Comparison of ENCODE assay signal across 20 cellular contexts in the genomic region with DNA sequence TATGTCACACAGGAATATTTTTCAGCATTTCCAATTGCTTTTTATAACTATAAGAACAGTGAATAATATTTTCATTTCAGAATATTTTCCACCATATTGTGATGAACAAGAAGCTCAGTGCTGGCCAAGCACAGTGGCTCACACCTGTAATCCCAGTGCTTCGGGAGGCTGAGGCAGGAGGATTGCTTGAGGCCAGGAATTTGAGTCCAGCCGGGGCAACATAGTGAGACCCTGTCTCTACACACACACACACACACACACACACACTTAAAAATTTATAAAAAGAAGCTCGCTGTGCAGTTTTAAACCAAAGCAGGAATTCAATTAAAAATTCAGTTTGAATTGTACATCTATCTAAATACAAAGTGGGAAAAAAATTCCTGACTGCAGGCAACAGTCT. TPM values are rescaled to one million over a fixed set of nuclear protein-coding genes. Genes with fewer than 3 reads are reported as not detected.
DNase-seq lines count a peak whose midpoint lies in the region; ATAC-seq and TF ChIP-seq lines count a peak whose summit lies in the region.
"Had no signal": no experiment of that assay in that cellular context is flagged by ENCODE, and none has a peak within 500 bp of the region (broad histone marks: within the 10 kb centered on the region; RNA-seq: fewer than 3 reads in every experiment).

No MANE protein-coding gene starts in this region.

- H3K79me2 ChIP-seq in smooth muscle cell (ENCODE audit: low read depth) = no peaks in the 10 kb centered on the region

- no peak overlapping the region for H3K4me3 Mint-ChIP-seq in activated naive CD4-positive, alpha-beta T cell treated with anti-CD3 and anti-CD28 coated beads for 36 hours
- H3K4me3 Mint-ChIP-seq in dendritic cell treated with granulocyte-macrophage colony-stimulating factor and Interleukin-4, amounts not matched to agents 40 ng/mL and 50 ng/mL, for 4 days = no peak overlapping the region
- H3K4me3 Mint-ChIP-seq in nephron = peak overlapping the region in 2 of 3 experiments; percentile 24 to 67

- H3K27me3 Mint-ChIP-seq in activated naive CD4-positive, alpha-beta T cell treated with anti-CD3 and anti-CD28 coated beads for 36 hours (ENCODE audit: low read depth) = peaks cover 26% of the 10 kb centered on the region
- peaks cover 38% of the 10 kb centered on the region for H3K27me3 Mint-ChIP-seq in dendritic cell treated with granulocyte-macrophage colony-stimulating factor and Interleukin-4, amounts not matched to agents 40 ng/mL and 50 ng/mL, for 4 days
- peaks cover 84% of the 10 kb centered on the region for H3K27me3 Mint-ChIP-seq in nephron (ENCODE audit: low read depth)

- H3K36me3 Mint-ChIP-seq in activated naive CD4-positive, alpha-beta T cell treated with anti-CD3 and anti-CD28 coated beads for 36 hours (ENCODE audit: low read depth) = no peaks in the 10 kb centered on the region
- H3K36me3 Mint-ChIP-seq in activated naive CD4-positive, alpha-beta T cell treated with anti-CD3 and anti-CD28 coated beads, Interleukin-2, amount 50 U/mL, for 72 hours = peaks cover 5 to 8% of the 10 kb centered on the region in 2 donors
- peaks cover 10% of the 10 kb centered on the region for H3K36me3 Mint-ChIP-seq in dendritic cell treated with granulocyte-macrophage colony-stimulating factor and Interleukin-4, amounts not matched to agents 40 ng/mL and 50 ng/mL, for 4 days (ENCODE audit: low read depth)
- H3K36me3 Mint-ChIP-seq in nephron (ENCODE audit: low read depth) = no peaks in the 10 kb centered on the region

- TF ChIP-seq CTCF in nephron (IDR thresholded peaks at IDR 0.05; ENCODE audit: unreplicated experiment in 3 of 3) (no peak), smooth muscle cell (IDR thresholded peaks at IDR 0.05; ENCODE audit: borderline replicate concordance, insufficient read depth, poor library complexity, severe bottlenecking) (no peak)

- intact Hi-C loops in activated naive CD4-positive, alpha-beta T cell treated with anti-CD3 and anti-CD28 coated beads for 36 hours (cut with micrococcal nuclease) = loop anchor here (5.0 to 10.0 kb wide), 2 partner anchors 520 to 558 kb away; a partner anchor contains a TSS
- intact Hi-C loops in dendritic cell treated with granulocyte-macrophage colony-stimulating factor and Interleukin-4, amounts not matched to agents 40 ng/mL and 50 ng/mL, for 4 days (cut with micrococcal nuclease) = loop anchor here (5.0 kb wide), 1 partner anchor 153 kb away; a partner anchor contains a TSS

- H3K9ac ChIP-seq in SK-N-MC (ENCODE audit: insufficient read length) (no peak overlapping the region), smooth muscle cell (ENCODE audit: low read depth) (no peak overlapping the region)

- H3K27ac Mint-ChIP-seq in activated naive CD4-positive, alpha-beta T cell treated with anti-CD3 and anti-CD28 coated beads for 36 hours = peak overlapping the region; percentile 31
- no peak overlapping the region for H3K27ac Mint-ChIP-seq in activated naive CD4-positive, alpha-beta T cell treated with anti-CD3 and anti-CD28 coated beads, Interleukin-2, amount 50 U/mL, for 72 hours
- H3K27ac Mint-ChIP-seq in dendritic cell treated with granulocyte-macrophage colony-stimulating factor and Interleukin-4, amounts not matched to agents 40 ng/mL and 50 ng/mL, for 4 days = peak overlapping the region; percentile 87
- no peak overlapping the region for H3K27ac Mint-ChIP-seq in nephron

- H3K9me3 Mint-ChIP-seq in activated naive CD4-positive, alpha-beta T cell treated with anti-CD3 and anti-CD28 coated beads for 36 hours = no peaks in the 10 kb centered on the region
- H3K9me3 Mint-ChIP-seq in activated naive CD4-positive, alpha-beta T cell treated with anti-CD3 and anti-CD28 coated beads, Interleukin-2, amount 50 U/mL, for 72 hours = no peaks in the 10 kb centered on the region
- H3K9me3 Mint-ChIP-seq in dendritic cell treated with granulocyte-macrophage colony-stimulating factor and Interleukin-4, amounts not matched to agents 40 ng/mL and 50 ng/mL, for 4 days = no peaks in the 10 kb centered on the region
- H3K9me3 Mint-ChIP-seq in nephron = no peaks in the 10 kb centered on the region

- H3K27me3 ChIP-seq in smooth muscle cell (ENCODE audit: low read depth) = peaks cover 58% of the 10 kb centered on the region

- H2AFZ ChIP-seq in smooth muscle cell (ENCODE audit: low read depth) = no peak overlapping the region

- H3K4me1 Mint-ChIP-seq in activated naive CD4-positive, alpha-beta T cell treated with anti-CD3 and anti-CD28 coated beads for 36 hours (ENCODE audit: low read depth) = peaks cover 66% of the 10 kb centered on the region
- H3K4me1 Mint-ChIP-seq in dendritic cell treated with granulocyte-macrophage colony-stimulating factor and Interleukin-4, amounts not matched to agents 40 ng/mL and 50 ng/mL, for 4 days (ENCODE audit: low read depth) = peaks cover 74% of the 10 kb centered on the region
- peaks cover 39% of the 10 kb centered on the region for H3K4me1 Mint-ChIP-seq in nephron

- peaks cover 4% of the 10 kb centered on the region for H3F3A ChIP-seq in smooth muscle cell (ENCODE audit: low read depth)

- H4K20me1 ChIP-seq in smooth muscle cell (ENCODE audit: low read depth) = no peaks in the 10 kb centered on the region

- H3K4me2 ChIP-seq in smooth muscle cell = no peak overlapping the region

- H3K4me3 ChIP-seq in SK-N-MC = peak overlapping the region; percentile 31; the same call in 1 of the 2 replicates
- no peak overlapping the region for H3K4me3 ChIP-seq in smooth muscle cell
- H3K4me3 ChIP-seq: GM12878, HAP-1 had no signal

- no peak for DNase-seq in activated naive CD4-positive, alpha-beta T cell treated with anti-CD3 and anti-CD28 coated beads for 36 hours
- DNase-seq in activated naive CD4-positive, alpha-beta T cell treated with anti-CD3 and anti-CD28 coated beads, Interleukin-2, amount 50 U/mL, for 72 hours (ENCODE audit: low spot score in 2 of 2) = no peak
- DNase-seq in SK-N-MC (ENCODE audit: low read depth, low spot score) = no peak
- no peak for DNase-seq in smooth muscle cell (lab: John Stamatoyannopoulos, UW; ENCODE audit: unreplicated experiment)
- DNase-seq: DMS79, KBM-7, NCI-H1092 treated with DMSO at 0.1 percent for 48 hours, NCI-H1694, NCI-H2107, NCI-H226, NCI-H69 had no signal

- no peaks in the 10 kb centered on the region for H3K36me3 ChIP-seq in SK-N-MC (ENCODE audit: insufficient read depth, low read length)
- H3K36me3 ChIP-seq in smooth muscle cell (ENCODE audit: low read depth) = no peaks in the 10 kb centered on the region
- H3K36me3 ChIP-seq: HAP-1 had no signal

- peaks cover 14% of the 10 kb centered on the region for H3K4me1 ChIP-seq in smooth muscle cell (ENCODE audit: low read depth)

- no peak for ATAC-seq in activated naive CD4-positive, alpha-beta T cell treated with anti-CD3 and anti-CD28 coated beads, Interleukin-2, amount 50 U/mL, for 72 hours
- ATAC-seq in GM19328 (IDR thresholded peaks at IDR 0.05; ENCODE audit: unreplicated experiment) (no peak), HG02970 (IDR thresholded peaks at IDR 0.05; ENCODE audit: low FRiP score, unreplicated experiment) (no peak)
- ATAC-seq: GM12878 had no signal

- peak overlapping the region; percentile 88 for H3K27ac ChIP-seq in SK-N-MC
- H3K27ac ChIP-seq in smooth muscle cell (ENCODE audit: low read depth) = no peak overlapping the region
- H3K27ac ChIP-seq: C4-2B, HL-60 had no signal

- no peaks in the 10 kb centered on the region for H3K9me3 ChIP-seq in SK-N-MC (ENCODE audit: low read depth, low read length)
- no peaks in the 10 kb centered on the region for H3K9me3 ChIP-seq in smooth muscle cell (replicated peaks; ENCODE audit: low read depth)
- H3K9me3 ChIP-seq: HAP-1 had no signal

- CTCF ChIA-PET in activated naive CD4-positive, alpha-beta T cell treated with anti-CD3 and anti-CD28 coated beads for 36 hours (lab: Charles Lee) = interaction anchor here (1.1 to 1.3 kb wide), 3 partner anchors 133 to 194 kb away, joined by 3 to 7 read pairs (median 3); no protein-coding TSS in a partner anchor

- 96% methylated on average over 3 of the region's 3 CpGs for WGBS in smooth muscle cell (ENCODE audit: low lambda C conversion rate)

RNA-seq across cellular contexts. Expression of a gene that starts 3.2 kb away (rescaled TPM):
- total RNA-seq in activated naive CD4-positive, alpha-beta T cell treated with anti-CD3 and anti-CD28 coated beads for 36 hours = 1 to 10 TPM; 5.3 to 6.2 TPM
- total RNA-seq in activated naive CD4-positive, alpha-beta T cell treated with anti-CD3 and anti-CD28 coated beads, Interleukin-2, amount 50 U/mL, for 72 hours = 1 to 10 TPM; 2.7 to 9.9 TPM
- total RNA-seq in smooth muscle cell = 0.09 and 0.22 TPM in 2 replicates
- 0.26 TPM in 1 of 2 replicates, not detected in the other for polyA plus RNA-seq in smooth muscle cell

RNA-seq across cellular contexts. Expression of a gene that starts 3.5 kb away (rescaled TPM):
- total RNA-seq in activated naive CD4-positive, alpha-beta T cell treated with anti-CD3 and anti-CD28 coated beads for 36 hours = not detected
- not detected for total RNA-seq in activated naive CD4-positive, alpha-beta T cell treated with anti-CD3 and anti-CD28 coated beads, Interleukin-2, amount 50 U/mL, for 72 hours
- not detected in 2 replicates for total RNA-seq in smooth muscle cell
- polyA plus RNA-seq in smooth muscle cell = not detected in 2 replicates
- total RNA-seq: G401, GM12878 had no signal
- polyA plus RNA-seq: GM12878 had no signal

RNA-seq across cellular contexts. Expression of a gene that starts 53.7 kb away (rescaled TPM):
- total RNA-seq in activated naive CD4-positive, alpha-beta T cell treated with anti-CD3 and anti-CD28 coated beads for 36 hours = 10 to 100 TPM; 69.2 to 73.1 TPM
- 10 to 100 TPM; 76.0 to 91.1 TPM for total RNA-seq in activated naive CD4-positive, alpha-beta T cell treated with anti-CD3 and anti-CD28 coated beads, Interleukin-2, amount 50 U/mL, for 72 hours
- 47.3 and 52.5 TPM in 2 replicates for total RNA-seq in smooth muscle cell
- 47.8 and 51.6 TPM in 2 replicates for polyA plus RNA-seq in smooth muscle cell

Comparison
In these comparisons a context has a peak if more than half of its experiments do, and no peak if none do; other contexts are left out.
1. H3K27ac Mint-ChIP-seq: peak in activated naive CD4-positive, alpha-beta T cell treated with anti-CD3 and anti-CD28 coated beads for 36 hours (single experiment) and dendritic cell treated with granulocyte-macrophage colony-stimulating factor and Interleukin-4, amounts not matched to agents 40 ng/mL and 50 ng/mL, for 4 days (single experiment); none in activated naive CD4-positive, alpha-beta T cell treated with anti-CD3 and anti-CD28 coated beads, Interleukin-2, amount 50 U/mL, for 72 hours (0 of 2) and nephron (0 of 3).
2. H3K4me3 Mint-ChIP-seq: peak in nephron (2 of 3); none in activated naive CD4-positive, alpha-beta T cell treated with anti-CD3 and anti-CD28 coated beads for 36 hours (single experiment) and dendritic cell treated with granulocyte-macrophage colony-stimulating factor and Interleukin-4, amounts not matched to agents 40 ng/mL and 50 ng/mL, for 4 days (single experiment).